19 cellular contexts compared by ENCODE assay signal in the genomic region with DNA sequence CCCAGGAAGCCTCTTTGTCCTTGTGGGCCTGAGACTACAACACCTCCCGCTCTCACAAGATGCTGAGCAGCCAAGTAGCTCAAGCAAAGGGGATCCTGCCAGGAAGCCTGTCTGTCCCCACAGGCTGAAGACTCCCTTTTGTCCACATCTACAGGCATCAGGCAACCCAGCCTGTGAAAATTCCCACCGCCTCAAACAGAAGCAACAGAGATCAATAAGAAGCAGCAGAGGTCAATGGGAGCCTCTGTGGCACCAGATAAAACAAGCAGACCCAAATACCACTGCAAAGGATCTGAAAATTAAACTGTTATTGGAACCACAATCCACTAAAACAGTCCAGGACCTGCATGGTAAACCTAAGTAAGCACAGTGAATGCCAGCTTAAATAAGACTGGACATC. TPM values are rescaled to one million over a fixed set of nuclear protein-coding genes. Genes with fewer than 3 reads are reported as not detected.
DNase-seq lines count a peak whose midpoint lies in the region; ATAC-seq, FAIRE-seq and TF ChIP-seq lines count a peak whose summit lies in the region.
"Had no signal": no experiment of that assay in that cellular context is flagged by ENCODE, and none has a peak within 500 bp of the region (broad histone marks: within the 10 kb centered on the region; RNA-seq: fewer than 3 reads in every experiment).

No MANE protein-coding gene starts in this region.

- no peak for FAIRE-seq in frontal cortex (lab: Jason Lieb, UNC)
- FAIRE-seq: GM12878 had no signal

- H3K4me1 Mint-ChIP-seq in activated naive CD4-positive, alpha-beta T cell treated with anti-CD3 and anti-CD28 coated beads for 36 hours (ENCODE audit: low read depth): peaks cover 71% of the 10 kb centered on the region
- peaks cover 76% of the 10 kb centered on the region for H3K4me1 Mint-ChIP-seq in activated CD8-positive, alpha-beta T cell treated with anti-CD3 and anti-CD28 coated beads for 36 hours (ENCODE audit: low read depth)
- H3K4me1 Mint-ChIP-seq in immature natural killer cell: peaks cover 67 to 73% of the 10 kb centered on the region in 2 donors
- peaks cover 79% of the 10 kb centered on the region for H3K4me1 Mint-ChIP-seq in stimulated activated naive CD8-positive, alpha-beta T cell treated with anti-CD3 and anti-CD28 coated beads, Interleukin-15, amount 100 ng/mL, for 72 hours

- no peak overlapping the region for H3K27ac ChIP-seq in tibial nerve
- H3K27ac ChIP-seq: adrenal gland, brain microvascular endothelial cell, epithelial cell of prostate had no signal

- no peak for ATAC-seq in activated CD8-positive, alpha-beta T cell treated with anti-CD3 and anti-CD28 coated beads for 36 hours
- ATAC-seq in stimulated activated naive CD8-positive, alpha-beta T cell treated with anti-CD3 and anti-CD28 coated beads, Interleukin-15, amount 100 ng/mL, for 72 hours: no peak
- ATAC-seq: activated T-cell treated with anti-CD3 and anti-CD28 coated beads, Interleukin-2, amount 50 U/mL, for 4 hours; GM12878 had no signal

- H3K36me3 ChIP-seq in tibial nerve: peaks cover 0 to 33% (median 0%) of the 10 kb centered on the region in 3 donors
- H3K36me3 ChIP-seq: adrenal gland, brain microvascular endothelial cell had no signal

- H3K9me3 ChIP-seq in tibial nerve: peaks cover 0 to 17% (median 5%) of the 10 kb centered on the region in 4 donors
- H3K9me3 ChIP-seq: adrenal gland had no signal

- CTCF ChIA-PET in activated naive CD4-positive, alpha-beta T cell treated with anti-CD3 and anti-CD28 coated beads for 36 hours (lab: Charles Lee): interaction anchor here (1.9 kb wide), 1 partner anchor 22 kb away, joined by 7 read pairs; no protein-coding TSS in a partner anchor
- CTCF ChIA-PET in activated CD8-positive, alpha-beta T cell treated with anti-CD3 and anti-CD28 coated beads for 36 hours (lab: Charles Lee): interaction anchor here (0.8 to 3.8 kb wide), 3 partner anchors 12 to 165 kb away, joined by 3 to 19 read pairs (median 4); no protein-coding TSS in a partner anchor

- H3K27me3 ChIP-seq in tibial nerve: no peaks in the 10 kb centered on the region
- H3K27me3 ChIP-seq: adrenal gland, brain microvascular endothelial cell had no signal

- no peak for DNase-seq in activated naive CD4-positive, alpha-beta T cell treated with anti-CD3 and anti-CD28 coated beads for 36 hours
- no peak for DNase-seq in activated naive CD4-positive, alpha-beta T cell (lab: John Stamatoyannopoulos, UW)
- DNase-seq in activated CD8-positive, alpha-beta T cell treated with anti-CD3 and anti-CD28 coated beads for 36 hours: no peak
- DNase-seq in immature natural killer cell: no peak
- no peak for DNase-seq in stimulated activated naive CD8-positive, alpha-beta T cell treated with anti-CD3 and anti-CD28 coated beads, Interleukin-15, amount 100 ng/mL, for 72 hours
- DNase-seq in SHP77 (lab: John Stamatoyannopoulos, UW): no peak
- no peak for DNase-seq in tibial nerve (ENCODE audit: low spot score in 2 of 2)
- DNase-seq in frontal cortex (ENCODE audit: low spot score in 2 of 2): no peak
- DNase-seq: activated CD4-positive, alpha-beta T cell treated with anti-CD3 and anti-CD28 coated beads, Interleukin-2, amount 50 U/mL, for 1 hour; activated T-cell treated with anti-CD3 and anti-CD28 coated beads, Interleukin-2, amount 50 U/mL, for 4 hours; adrenal gland; brain microvascular endothelial cell; NCI-H1048; NCI-H187; NCI-H524 treated with DMSO at 0.1 percent for 48 hours had no signal

- peaks cover 26% of the 10 kb centered on the region for H3K36me3 Mint-ChIP-seq in activated naive CD4-positive, alpha-beta T cell treated with anti-CD3 and anti-CD28 coated beads for 36 hours (ENCODE audit: low read depth)
- peaks cover 60% of the 10 kb centered on the region for H3K36me3 Mint-ChIP-seq in activated CD8-positive, alpha-beta T cell treated with anti-CD3 and anti-CD28 coated beads for 36 hours (ENCODE audit: low read depth)
- H3K36me3 Mint-ChIP-seq in immature natural killer cell: peaks cover 0 to 5% (median 3%) of the 10 kb centered on the region in 3 donors

- H3K4me3 Mint-ChIP-seq in activated naive CD4-positive, alpha-beta T cell treated with anti-CD3 and anti-CD28 coated beads for 36 hours: no peak overlapping the region
- peak overlapping the region; percentile 32 for H3K4me3 Mint-ChIP-seq in activated CD8-positive, alpha-beta T cell treated with anti-CD3 and anti-CD28 coated beads for 36 hours
- peak overlapping the region in 2 of 5 donors; percentile 55 to 59 for H3K4me3 Mint-ChIP-seq in immature natural killer cell
- H3K4me3 Mint-ChIP-seq in stimulated activated naive CD8-positive, alpha-beta T cell treated with anti-CD3 and anti-CD28 coated beads, Interleukin-15, amount 100 ng/mL, for 72 hours: peak overlapping the region; percentile 10 to 76
- H3K4me3 Mint-ChIP-seq: activated T-cell treated with anti-CD3 and anti-CD28 coated beads, Interleukin-2, amount 50 U/mL, for 4 hours; T-helper 1 cell treated with Interleukin-12 subunit alpha and Interleukin-12 subunit beta and Interleukin-4 antibody, amounts not matched to agents 30 μg/mL and 1 μg/mL, for 36 hours had no signal

- no peaks in the 10 kb centered on the region for H3K27me3 Mint-ChIP-seq in activated naive CD4-positive, alpha-beta T cell treated with anti-CD3 and anti-CD28 coated beads for 36 hours (ENCODE audit: low read depth)
- H3K27me3 Mint-ChIP-seq in activated CD8-positive, alpha-beta T cell treated with anti-CD3 and anti-CD28 coated beads for 36 hours: no peaks in the 10 kb centered on the region
- H3K27me3 Mint-ChIP-seq in immature natural killer cell (ENCODE audit: low read depth in 3 of 3): no peaks in the 10 kb centered on the region
- no peaks in the 10 kb centered on the region for H3K27me3 Mint-ChIP-seq in stimulated activated naive CD8-positive, alpha-beta T cell treated with anti-CD3 and anti-CD28 coated beads, Interleukin-15, amount 100 ng/mL, for 72 hours

- H3K9me3 Mint-ChIP-seq in activated naive CD4-positive, alpha-beta T cell treated with anti-CD3 and anti-CD28 coated beads for 36 hours: peaks cover 9% of the 10 kb centered on the region
- H3K9me3 Mint-ChIP-seq in activated CD8-positive, alpha-beta T cell treated with anti-CD3 and anti-CD28 coated beads for 36 hours: peaks cover 11% of the 10 kb centered on the region
- H3K9me3 Mint-ChIP-seq in immature natural killer cell: no peaks in the 10 kb centered on the region
- peaks cover 9 to 17% of the 10 kb centered on the region in 2 donors for H3K9me3 Mint-ChIP-seq in stimulated activated naive CD8-positive, alpha-beta T cell treated with anti-CD3 and anti-CD28 coated beads, Interleukin-15, amount 100 ng/mL, for 72 hours

- no peak overlapping the region for H3K4me3 ChIP-seq in tibial nerve
- H3K4me3 ChIP-seq: adrenal gland, GM12878, lung had no signal

- 90 to 92% methylated on average over 2 of the region's 2 CpGs for WGBS in tibial nerve, 2 donors

- peaks cover 0 to 5% (median 0%) of the 10 kb centered on the region in 4 donors for H3K4me1 ChIP-seq in tibial nerve

- POLR2A ChIA-PET in activated CD8-positive, alpha-beta T cell treated with anti-CD3 and anti-CD28 coated beads for 36 hours (lab: Charles Lee): interaction anchor here (0.6 to 3.2 kb wide), 5 partner anchors 13 to 972 kb away, joined by 3 to 11 read pairs (median 4); no protein-coding TSS in a partner anchor

- TF ChIP-seq CTCF in activated CD8-positive, alpha-beta T cell treated with anti-CD3 and anti-CD28 coated beads for 36 hours (IDR thresholded peaks at IDR 0.05): no peak
- no peak for TF ChIP-seq CTCF in tibial nerve (IDR thresholded peaks at IDR 0.05)

- H3K27ac Mint-ChIP-seq in activated naive CD4-positive, alpha-beta T cell treated with anti-CD3 and anti-CD28 coated beads for 36 hours: peak overlapping the region; percentile 28
- peak overlapping the region; percentile 70 for H3K27ac Mint-ChIP-seq in activated CD8-positive, alpha-beta T cell treated with anti-CD3 and anti-CD28 coated beads for 36 hours
- H3K27ac Mint-ChIP-seq in immature natural killer cell: peak overlapping the region in 5 of 6 donors; percentile 34 to 56 (median 45)
- H3K27ac Mint-ChIP-seq in stimulated activated naive CD8-positive, alpha-beta T cell treated with anti-CD3 and anti-CD28 coated beads, Interleukin-15, amount 100 ng/mL, for 72 hours: peak overlapping the region in 1 of 2 donors; percentile 88
- H3K27ac Mint-ChIP-seq: T-helper 1 cell treated with Interleukin-12 subunit alpha and Interleukin-12 subunit beta and Interleukin-4 antibody, amounts not matched to agents 30 μg/mL and 1 μg/mL, for 36 hours had no signal

- TF ChIP-seq POLR2A in tibial nerve (IDR thresholded peaks at IDR 0.05): no peak

- intact Hi-C loops in activated naive CD4-positive, alpha-beta T cell treated with anti-CD3 and anti-CD28 coated beads for 36 hours (cut with micrococcal nuclease): no loop called here
- intact Hi-C loops in activated CD8-positive, alpha-beta T cell treated with anti-CD3 and anti-CD28 coated beads for 36 hours (cut with micrococcal nuclease): loop anchor here (5.0 kb wide), 1 partner anchor 33 kb away; no protein-coding TSS in a partner anchor

- no peak for TF ChIP-seq EP300 in tibial nerve (IDR thresholded peaks at IDR 0.05)

RNA-seq across cellular contexts. Expression of a gene that starts 48.5 kb away (rescaled TPM):
- total RNA-seq in activated naive CD4-positive, alpha-beta T cell treated with anti-CD3 and anti-CD28 coated beads for 36 hours: 10 to 100 TPM; 25.2 to 29.1 TPM
- total RNA-seq in activated CD8-positive, alpha-beta T cell treated with anti-CD3 and anti-CD28 coated beads for 36 hours: 10 to 100 TPM; 42.5 to 42.8 TPM
- 10 to 100 TPM in 1 of 3 donors, 1 to 10 TPM in 2; 3.1 to 15.6 (median 4.7) TPM for polyA plus RNA-seq in immature natural killer cell
- total RNA-seq in tibial nerve: 10 to 100 TPM; 13.2 to 21.2 (median 16.5) TPM
- 3.3 TPM for total RNA-seq in frontal cortex
